In genomic region chr2:227308784-227309183, GRCh38 we compare ENCODE assay signal across 15 cellular contexts. TPM values are rescaled to one million over a fixed set of nuclear protein-coding genes. Genes with fewer than 3 reads are reported as not detected.
DNase-seq lines count a peak whose midpoint lies in the region; ATAC-seq, FAIRE-seq and TF ChIP-seq lines count a peak whose summit lies in the region.
"Had no signal": no experiment of that assay in that cellular context is flagged by ENCODE, and none has a peak within 500 bp of the region (broad histone marks: within the 10 kb centered on the region; RNA-seq: fewer than 3 reads in every experiment).

No MANE protein-coding gene starts in this region.

- no peaks in the 10 kb centered on the region for H3K4me1 ChIP-seq in smooth muscle cell (ENCODE audit: low read depth)

- ATAC-seq in GM18505 (IDR thresholded peaks at IDR 0.05; ENCODE audit: unreplicated experiment) (peak; percentile 69), GM21390 (IDR thresholded peaks at IDR 0.05; ENCODE audit: unreplicated experiment) (peak; percentile 94), HG03095 (IDR thresholded peaks at IDR 0.05; ENCODE audit: unreplicated experiment) (peak; percentile 79)
- ATAC-seq in activated CD8-positive, alpha-beta memory T cell treated with anti-CD3 and anti-CD28 coated beads, Interleukin-2, amount 10 ng/mL, durations not matched to agents 7 days and 5 days, result no peak
- ATAC-seq: WTC11 had no signal

- no peak overlapping the region for H2AFZ ChIP-seq in smooth muscle cell (ENCODE audit: low read depth)

- H3K27ac Mint-ChIP-seq in activated CD8-positive, alpha-beta memory T cell treated with anti-CD3 and anti-CD28 coated beads, Interleukin-2, amount 10 ng/mL, durations not matched to agents 7 days and 5 days, result no peak overlapping the region
- H3K27ac Mint-ChIP-seq: progenitor cell of endocrine pancreas, WTC11 had no signal

- no peaks in the 10 kb centered on the region for H3K27me3 Mint-ChIP-seq in activated CD8-positive, alpha-beta memory T cell treated with anti-CD3 and anti-CD28 coated beads, Interleukin-2, amount 10 ng/mL, durations not matched to agents 7 days and 5 days
- H3K27me3 Mint-ChIP-seq: progenitor cell of endocrine pancreas had no signal

- H3K4me3 ChIP-seq in choroid plexus epithelial cell (ENCODE audit: low read depth, low read length), result no peak overlapping the region
- no peak overlapping the region for H3K4me3 ChIP-seq in smooth muscle cell

- no peaks in the 10 kb centered on the region for H4K20me1 ChIP-seq in smooth muscle cell (ENCODE audit: low read depth)

- WGBS in smooth muscle cell (ENCODE audit: low lambda C conversion rate), result over 99% methylated on average over 4 of the region's 4 CpGs

- no peaks in the 10 kb centered on the region for H3K79me2 ChIP-seq in smooth muscle cell (ENCODE audit: low read depth)

- H3K27ac ChIP-seq in smooth muscle cell (ENCODE audit: low read depth), result no peak overlapping the region
- H3K27ac ChIP-seq: KMS-11 had no signal

- H3K9me3 ChIP-seq in smooth muscle cell (replicated peaks; ENCODE audit: low read depth), result no peaks in the 10 kb centered on the region

- TF ChIP-seq CTCF in choroid plexus epithelial cell (conservative IDR thresholded peaks at IDR 0.05; ENCODE audit: low read depth, low read length), result no peak
- TF ChIP-seq CTCF in smooth muscle cell (IDR thresholded peaks at IDR 0.05; ENCODE audit: borderline replicate concordance, insufficient read depth, poor library complexity, severe bottlenecking), result no peak

- H3K36me3 ChIP-seq in smooth muscle cell (ENCODE audit: low read depth), result no peaks in the 10 kb centered on the region

- no peak for TF ChIP-seq POLR2A in GM18505 (IDR thresholded peaks at IDR 0.05; ENCODE audit: borderline replicate concordance, extremely low read depth, insufficient read depth, insufficient read length)

- no peaks in the 10 kb centered on the region for H3K27me3 ChIP-seq in smooth muscle cell (ENCODE audit: low read depth)

- CTCF ChIA-PET in activated CD8-positive, alpha-beta memory T cell treated with anti-CD3 and anti-CD28 coated beads, Interleukin-2, amount 10 ng/mL, durations not matched to agents 7 days and 5 days (lab: Charles Lee), result interaction anchor here (0.9 kb wide), 1 partner anchor 71 kb away, joined by 3 read pairs; no protein-coding TSS in a partner anchor

- H3K9me3 Mint-ChIP-seq in activated CD8-positive, alpha-beta memory T cell treated with anti-CD3 and anti-CD28 coated beads, Interleukin-2, amount 10 ng/mL, durations not matched to agents 7 days and 5 days (ENCODE audit: low read depth), result no peaks in the 10 kb centered on the region

- no peak overlapping the region for H3K4me2 ChIP-seq in smooth muscle cell
- H3K4me2 ChIP-seq: KMS-11 had no signal

- DNase-seq in choroid plexus epithelial cell (ENCODE audit: low read depth) (peak; percentile 5), smooth muscle cell (lab: John Stamatoyannopoulos, UW; ENCODE audit: unreplicated experiment) (no peak), HTR-8/SVneo (ENCODE audit: insufficient read length, low spot score) (no peak)
- no peak for DNase-seq in stimulated activated CD4-positive, alpha-beta T cell treated with anti-CD3 and anti-CD28 coated beads, Interleukin-1b, Interleukin-23, amount 100 ng/mL, for 48 hours
- no peak for DNase-seq in activated CD8-positive, alpha-beta memory T cell treated with anti-CD3 and anti-CD28 coated beads, Interleukin-2, amount 10 ng/mL, durations not matched to agents 7 days and 5 days
- DNase-seq: activated effector memory CD4-positive, alpha-beta T cell treated with anti-CD3 and anti-CD28 coated beads, Interleukin-2, amount 50 U/mL, for 16 hours; effector memory CD4-positive, alpha-beta T cell; kidney glomerular epithelial cell; NCI-H82 had no signal

- FAIRE-seq in HTR-8/SVneo (lab: Jason Lieb, UNC), result no peak

- no peaks in the 10 kb centered on the region for H3K4me1 Mint-ChIP-seq in activated CD8-positive, alpha-beta memory T cell treated with anti-CD3 and anti-CD28 coated beads, Interleukin-2, amount 10 ng/mL, durations not matched to agents 7 days and 5 days

- H3K9ac ChIP-seq in smooth muscle cell (ENCODE audit: low read depth), result no peak overlapping the region
- H3K9ac ChIP-seq: KMS-11 had no signal

- no peaks in the 10 kb centered on the region for H3F3A ChIP-seq in smooth muscle cell (ENCODE audit: low read depth)

- no peak overlapping the region for H3K4me3 Mint-ChIP-seq in activated CD8-positive, alpha-beta memory T cell treated with anti-CD3 and anti-CD28 coated beads, Interleukin-2, amount 10 ng/mL, durations not matched to agents 7 days and 5 days
- H3K4me3 Mint-ChIP-seq: WTC11 had no signal

- no peaks in the 10 kb centered on the region for H3K36me3 Mint-ChIP-seq in activated CD8-positive, alpha-beta memory T cell treated with anti-CD3 and anti-CD28 coated beads, Interleukin-2, amount 10 ng/mL, durations not matched to agents 7 days and 5 days
- H3K36me3 Mint-ChIP-seq: WTC11 had no signal

RNA-seq across cellular contexts. Expression of gene MFF, which starts 16.3 kb away (rescaled TPM):
- total RNA-seq in smooth muscle cell, result 119 and 121 TPM in 2 replicates
- polyA plus RNA-seq in smooth muscle cell, result 94.6 and 106 TPM in 2 replicates
- 10 to 100 TPM; 63.7 to 70.6 TPM for total RNA-seq in activated CD8-positive, alpha-beta memory T cell treated with anti-CD3 and anti-CD28 coated beads, Interleukin-2, amount 10 ng/mL, durations not matched to agents 7 days and 5 days
